ENCODE assay signal across 3 cellular contexts in genomic region chr19:43776285-43776684, GRCh38.
A peak's percentile ranks its signal among the peaks of the same experiment; 100 is the strongest.
TF ChIP-seq lines count a peak whose summit lies in the region.

No MANE protein-coding gene starts in this region.

TF ChIP-seq in IMR-90, 13 proteins besides CTCF, POLR2A, EP300 and RAD21:
- peak; percentile 90 for TF ChIP-seq MAFK (IDR thresholded peaks at IDR 0.05; ENCODE audit: low read depth, low read length)
- TF ChIP-seq MXI1 (IDR thresholded peaks at IDR 0.05; ENCODE audit: borderline replicate concordance, low read depth, low read length) = no peak
- TF ChIP-seq ELK1 (IDR thresholded peaks at IDR 0.05; ENCODE audit: borderline replicate concordance, low read depth, low read length) = no peak
- TF ChIP-seq SMC3 (IDR thresholded peaks at IDR 0.05; ENCODE audit: low read depth, low read length) = no peak
- no peak for TF ChIP-seq CEBPB (IDR thresholded peaks at IDR 0.05; ENCODE audit: low read depth, low read length)
- TF ChIP-seq MAZ (IDR thresholded peaks at IDR 0.05; ENCODE audit: borderline replicate concordance, low read depth, low read length) = no peak
TF ChIP-seq in IMR-90: peak in this region for 1.

TF ChIP-seq in H1, 55 proteins besides CTCF, POLR2A, EP300 and RAD21:
- no peak for TF ChIP-seq HDAC6 (IDR thresholded peaks at IDR 0.05; ENCODE audit: low read depth, low read length)
- TF ChIP-seq KDM4A (IDR thresholded peaks at IDR 0.05; ENCODE audit: low read depth, low read length, severe bottlenecking) = no peak
- peak; percentile 79 for TF ChIP-seq MAFK (IDR thresholded peaks at IDR 0.05; ENCODE audit: low read depth, low read length)

TF ChIP-seq in GM23338, 12 proteins besides CTCF, POLR2A, EP300 and RAD21:
- TF ChIP-seq STAT1 (IDR thresholded peaks at IDR 0.05; ENCODE audit: unreplicated experiment) (no peak), ZNF114 (CRISPR knock-in tag; IDR thresholded peaks at IDR 0.05) (no peak), ETS1 (IDR thresholded peaks at IDR 0.05) (no peak), ZNF462 (CRISPR knock-in tag; IDR thresholded peaks at IDR 0.05) (no peak), EZH2 (IDR thresholded peaks at IDR 0.05; ENCODE audit: low read depth, unreplicated experiment) (no peak), CREB1 (CRISPR knock-in tag; IDR thresholded peaks at IDR 0.05; ENCODE audit: low read depth) (no peak), POLR2AphosphoS5 (IDR thresholded peaks at IDR 0.05; ENCODE audit: low read depth) (no peak), JUNB (IDR thresholded peaks at IDR 0.05; ENCODE audit: unreplicated experiment) (no peak), NANOG (IDR thresholded peaks at IDR 0.05; ENCODE audit: borderline replicate concordance) (no peak), REST (IDR thresholded peaks at IDR 0.05; ENCODE audit: unreplicated experiment) (no peak), ZNF331 (CRISPR knock-in tag; IDR thresholded peaks at IDR 0.05; ENCODE audit: low read depth) (no peak), EZH2phosphoT487 (IDR thresholded peaks at IDR 0.05; ENCODE audit: unreplicated experiment) (no peak)
